Comparison of ENCODE assay signal across 8 cellular contexts in genomic region chr17:48678141-48678971, GRCh38. TPM values are rescaled to one million over a fixed set of nuclear protein-coding genes. Genes with fewer than 3 reads are reported as not detected.
A peak's percentile ranks its signal among the peaks of the same experiment; 100 is the strongest.
DNase-seq lines count a peak whose midpoint lies in the region; ATAC-seq and TF ChIP-seq lines count a peak whose summit lies in the region.

No MANE protein-coding gene starts in this region.

- H3K36me3 ChIP-seq in ACC112 (ENCODE audit: insufficient read depth, low read length) (no peaks in the 10 kb centered on the region), sigmoid colon (no peaks in the 10 kb centered on the region)

- intact Hi-C loops in sigmoid colon (cut with DNase I), result loop anchor here (2.0 to 10.0 kb wide), 3 partner anchors 112 to 356 kb away; no protein-coding TSS in a partner anchor

- no peak for TF ChIP-seq POLR2A in sigmoid colon (IDR thresholded peaks at IDR 0.05)

- ATAC-seq in GM19023 (IDR thresholded peaks at IDR 0.05; ENCODE audit: unreplicated experiment), result peak; percentile 66
- no peak for ATAC-seq in GM18861 (IDR thresholded peaks at IDR 0.05; ENCODE audit: unreplicated experiment)

- H3K79me2 ChIP-seq in ACC112 (ENCODE audit: control insufficient read depth, insufficient read depth, low read length, unreplicated experiment), result no peaks in the 10 kb centered on the region

- DNase-seq in NCI-H1048 (lab: John Stamatoyannopoulos, UW) (peak; percentile 1), T-helper 22 cell (ENCODE audit: low read depth) (peak; percentile 24), amygdala (lab: John Stamatoyannopoulos, UW) (peak in 37 of 56 donors; percentile 1 to 61 (median 13)), hippocampal formation (lab: John Stamatoyannopoulos, UW) (peak; percentile 5 to 32), sigmoid colon (peak; percentile 70)

- H3K4me1 ChIP-seq in ACC112 (ENCODE audit: control insufficient read depth, insufficient read depth, low read length, unreplicated experiment) (no peaks in the 10 kb centered on the region), sigmoid colon (peaks cover 0 to 7% (median 6%) of the 10 kb centered on the region in 4 donors)

- peak; percentile 47 to 92 (median 74) for TF ChIP-seq CTCF in sigmoid colon (IDR thresholded peaks at IDR 0.05)

- no peaks in the 10 kb centered on the region for H3K9me3 ChIP-seq in sigmoid colon

- peak overlapping the region; percentile 36; the same call in 1 of the 2 replicates for H3K4me3 ChIP-seq in ACC112 (ENCODE audit: low read depth, low read length)
- no peak overlapping the region for H3K4me3 ChIP-seq in sigmoid colon

- no peak overlapping the region for H2AFZ ChIP-seq in ACC112 (ENCODE audit: low read length, unreplicated experiment)

- TF ChIP-seq EP300 in sigmoid colon (IDR thresholded peaks at IDR 0.05), result no peak

- H3K27me3 ChIP-seq in ACC112 (ENCODE audit: insufficient read depth, low read length), result peaks cover 77% of the 10 kb centered on the region
- H3K27me3 ChIP-seq in sigmoid colon, result peaks cover 3 to 33% (median 8%) of the 10 kb centered on the region in 3 donors

- WGBS in sigmoid colon, 2 donors, result 10 to 13% methylated on average over 41 of the region's 41 CpGs

- H3K27ac ChIP-seq in ACC112 (ENCODE audit: low read depth, low read length), result no peak overlapping the region
- no peak overlapping the region for H3K27ac ChIP-seq in sigmoid colon

RNA-seq across cellular contexts. Expression of gene PRAC1, which starts 44.0 kb away (rescaled TPM):
- 10 to 100 TPM in 1 of 4 donors, 1 to 10 TPM in 1, not detected in 2; 9.1 to 13.5 TPM for total RNA-seq in sigmoid colon
- polyA plus RNA-seq in sigmoid colon, result 100 to 1,000 TPM; 388 to 572 (median 408) TPM

RNA-seq across cellular contexts. Expression of gene PRAC2, which starts 44.6 kb away (rescaled TPM):
- 1 to 10 TPM in 1 of 4 donors, not detected in 3; 2.1 TPM for total RNA-seq in sigmoid colon
- 10 to 100 TPM in 2 of 3 donors, 1 to 10 TPM in 1; 7.2 to 20.3 (median 17.5) TPM for polyA plus RNA-seq in sigmoid colon

RNA-seq across cellular contexts. Expression of gene HOXB13, which starts 50.2 kb away (rescaled TPM):
- 1 to 10 TPM in 2 of 4 donors, under 1 TPM in 2; 0.36 to 1.5 (median 1.0) TPM for total RNA-seq in sigmoid colon
- 10 to 100 TPM; 19.4 to 49.2 (median 26.4) TPM for polyA plus RNA-seq in sigmoid colon

RNA-seq across cellular contexts. Expression of gene HOXB9, which starts 52.2 kb away (rescaled TPM):
- total RNA-seq in sigmoid colon, result under 1 TPM in 1 of 4 donors, not detected in 3; 0.28 TPM
- 10 to 100 TPM; 16.2 to 52.1 (median 19.9) TPM for polyA plus RNA-seq in sigmoid colon

Comparison
In these comparisons a context has a peak if more than half of its experiments do, and no peak if none do; other contexts are left out.
1. DNase-seq: peak in every context shown above with its lines; median percentile 70 in sigmoid colon; 24 in T-helper 22 cell; 18 in hippocampal formation; 13 in amygdala; 1 in NCI-H1048.